10 cellular contexts compared by ENCODE assay signal in the genomic region with DNA sequence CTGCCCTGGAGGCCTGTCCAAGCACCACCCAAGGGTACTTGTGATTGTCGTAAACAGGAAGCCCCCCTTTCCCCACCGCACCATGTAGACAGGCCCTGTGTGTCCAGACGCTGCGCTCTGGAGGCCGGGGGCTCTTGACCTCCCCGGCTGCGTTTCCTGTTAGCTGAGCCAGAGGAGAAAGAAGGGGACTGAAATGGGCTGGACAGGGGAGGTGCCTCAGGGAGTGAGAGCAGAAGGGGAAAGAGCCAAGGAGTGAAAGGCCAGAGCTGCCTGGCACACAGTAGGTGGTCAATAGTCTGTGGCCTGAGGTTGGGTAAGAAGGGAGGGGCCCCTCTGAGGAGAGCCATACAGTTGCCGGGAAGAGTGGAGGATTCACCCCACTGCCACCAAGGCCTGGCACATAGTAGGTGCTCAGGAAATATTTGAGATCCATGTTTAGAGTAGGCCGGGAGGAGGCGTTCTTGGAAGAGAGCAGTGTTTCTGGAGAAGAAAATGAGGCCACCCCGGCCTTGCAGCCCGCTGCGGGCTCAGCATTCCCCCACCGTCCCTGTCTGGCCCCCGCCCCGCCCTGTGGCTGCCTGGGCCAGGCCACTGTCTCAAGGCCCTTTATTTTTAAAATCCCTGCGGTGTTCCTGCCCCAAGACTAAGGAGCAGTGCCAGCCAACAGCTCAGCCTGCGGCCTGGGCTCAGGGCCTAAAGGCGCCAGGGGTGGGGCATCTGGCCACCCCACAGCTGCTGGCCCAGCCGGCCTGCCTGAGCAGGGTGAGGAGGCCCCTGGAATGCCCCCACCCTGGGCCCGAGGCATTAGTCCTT. TPM values are rescaled to one million over a fixed set of nuclear protein-coding genes. Genes with fewer than 3 reads are reported as not detected.
DNase-seq lines count a peak whose midpoint lies in the region; ATAC-seq and TF ChIP-seq lines count a peak whose summit lies in the region.
"Had no signal": no experiment of that assay in that cellular context is flagged by ENCODE, and none has a peak within 500 bp of the region (broad histone marks: within the 10 kb centered on the region; RNA-seq: fewer than 3 reads in every experiment).

No MANE protein-coding gene starts in this region.

- no peaks in the 10 kb centered on the region for H3K36me3 Mint-ChIP-seq in neural crest cell (ENCODE audit: low read depth)

- peak; percentile 17; the same call in 1 of the 2 replicates for TF ChIP-seq CTCF in AG04450 (IDR thresholded peaks at IDR 0.05; ENCODE audit: low read depth, low read length)
- no peak for TF ChIP-seq CTCF in RWPE2 (IDR thresholded peaks at IDR 0.05; ENCODE audit: poor library complexity, severe bottlenecking)
- peak; percentile 13 for TF ChIP-seq CTCF in foreskin keratinocyte (conservative IDR thresholded peaks at IDR 0.05)
- no peak for TF ChIP-seq CTCF in neural crest cell (conservative IDR thresholded peaks at IDR 0.05)

- DNase-seq in AG04450 (ENCODE audit: low read depth, low spot score) (no peak), RWPE2 (ENCODE audit: low spot score) (no peak), foreskin keratinocyte (no peak), neural crest cell (ENCODE audit: low read depth, low spot score) (no peak), SIG-M5 (lab: John Stamatoyannopoulos, UW) (no peak), NCI-H146 treated with DMSO at 0.1 percent for 48 hours (lab: John Stamatoyannopoulos, UW; ENCODE audit: unreplicated experiment) (no peak), NK-92 (lab: John Stamatoyannopoulos, UW; ENCODE audit: unreplicated experiment) (no peak)
- DNase-seq: activated B cell treated with CpG ODN at 0.5 μM for 24 hours had no signal

- H3K4me1 ChIP-seq in RWPE2 (ENCODE audit: insufficient read depth, poor library complexity, severe bottlenecking) (peaks cover 34% of the 10 kb centered on the region), foreskin keratinocyte (peaks cover 24% of the 10 kb centered on the region)

- H3K4me3 Mint-ChIP-seq in neural crest cell, result peak overlapping the region; percentile 68
- H3K4me3 Mint-ChIP-seq: activated B cell treated with CpG ODN at 0.5 μM for 24 hours had no signal

- H3K27me3 ChIP-seq in AG04450 (ENCODE audit: control insufficient read depth, insufficient read depth, low read length), result no peaks in the 10 kb centered on the region
- H3K27me3 ChIP-seq in RWPE2 (ENCODE audit: insufficient read depth, poor library complexity, severe bottlenecking), result no peaks in the 10 kb centered on the region
- no peaks in the 10 kb centered on the region for H3K27me3 ChIP-seq in foreskin keratinocyte

- ATAC-seq in RWPE2 (ENCODE audit: low read depth), result no peak; the same call in 2 of the 3 replicates
- ATAC-seq in foreskin keratinocyte, result no peak
- no peak for ATAC-seq in HG03280 (IDR thresholded peaks at IDR 0.05; ENCODE audit: unreplicated experiment)

- H3K4me1 Mint-ChIP-seq in neural crest cell, result peaks cover 44% of the 10 kb centered on the region

- H3K27ac ChIP-seq in AG04450 (ENCODE audit: low read depth, low read length) (peak overlapping the region; percentile 91), RWPE2 (ENCODE audit: poor library complexity, severe bottlenecking) (peak overlapping the region; percentile 63), foreskin keratinocyte (peak overlapping the region; percentile 100)

- H3K9me3 ChIP-seq in AG04450 (ENCODE audit: control insufficient read depth, insufficient read depth, low read length) (no peaks in the 10 kb centered on the region; the same call in 1 of the 2 replicates), RWPE2 (ENCODE audit: severe bottlenecking) (no peaks in the 10 kb centered on the region)

- POLR2A ChIA-PET in AG04450 (lab: Yijun Ruan, JAX), result interaction anchor here (0.5 to 2.7 kb wide), 14 partner anchors 13 to 205 kb away, joined by 3 to 17 read pairs (median 4); a partner anchor contains a TSS

- no peaks in the 10 kb centered on the region for H3K9me3 Mint-ChIP-seq in neural crest cell
- H3K9me3 Mint-ChIP-seq: activated B cell treated with CpG ODN at 0.5 μM for 24 hours had no signal

- H3K4me3 ChIP-seq in AG04450 (ENCODE audit: low read depth, low read length), result no peak overlapping the region
- H3K4me3 ChIP-seq in RWPE2 (ENCODE audit: severe bottlenecking), result no peak overlapping the region

- CTCF ChIA-PET in AG04450 (lab: Charles Lee), result interaction anchor here (1.2 to 16.5 kb wide), 5 partner anchors 19 to 73 kb away, joined by 3 to 375 read pairs (median 60); a partner anchor contains a TSS

- H3K27ac Mint-ChIP-seq in neural crest cell (ENCODE audit: unreplicated experiment), result peak overlapping the region; percentile 89
- H3K27ac Mint-ChIP-seq: activated B cell treated with CpG ODN at 0.5 μM for 24 hours had no signal

- no peaks in the 10 kb centered on the region for H3K36me3 ChIP-seq in RWPE2 (ENCODE audit: low read depth)

- H3K27me3 Mint-ChIP-seq in neural crest cell (ENCODE audit: low read depth), result no peaks in the 10 kb centered on the region

RNA-seq across cellular contexts. Expression of a gene that starts 13.6 kb away (rescaled TPM):
- 13.0 and 18.4 TPM in 2 replicates for polyA plus RNA-seq in AG04450 (2011; rRNA removed)
- 11.3 and 11.8 TPM in 2 replicates for polyA minus RNA-seq in AG04450 (2011; rRNA and poly(A)+ RNA removed)
- total RNA-seq in foreskin keratinocyte, result 48.7 and 56.7 TPM in 2 replicates
- polyA plus RNA-seq in foreskin keratinocyte, result 72.7 and 84.9 TPM in 2 replicates
- total RNA-seq in neural crest cell, result 22.6 and 26.1 TPM in 2 replicates
- total RNA-seq: activated B cell treated with CpG ODN at 0.5 μM for 24 hours had no signal

RNA-seq across cellular contexts. Expression of a gene that starts 27.4 kb away (rescaled TPM):
- polyA plus RNA-seq in AG04450 (2011; rRNA removed) (5.8 and 9.6 TPM in 2 replicates), foreskin keratinocyte (112 and 115 TPM in 2 replicates)
- 8.6 and 10.7 TPM in 2 replicates for polyA minus RNA-seq in AG04450 (2011; rRNA and poly(A)+ RNA removed)
- total RNA-seq in foreskin keratinocyte (116 and 130 TPM in 2 replicates), neural crest cell (7.0 and 7.3 TPM in 2 replicates)
- total RNA-seq: activated B cell treated with CpG ODN at 0.5 μM for 24 hours had no signal

RNA-seq across cellular contexts. Expression of a gene that starts 33.2 kb away (rescaled TPM):
- polyA plus RNA-seq in AG04450 (2011; rRNA removed) (not detected in 2 replicates), foreskin keratinocyte (not detected in 2 replicates)
- polyA minus RNA-seq in AG04450 (2011; rRNA and poly(A)+ RNA removed), result not detected in 2 replicates
- total RNA-seq in foreskin keratinocyte (not detected in 2 replicates), neural crest cell (not detected in 2 replicates)
- total RNA-seq: activated B cell treated with CpG ODN at 0.5 μM for 24 hours had no signal
- polyA plus RNA-seq: neural cell had no signal

Comparison
In these comparisons a context has a peak if more than half of its experiments do, and no peak if none do; other contexts are left out.
1. CTCF ChIP-seq: peak in AG04450 (single experiment) and foreskin keratinocyte (single experiment); none in RWPE2 (single experiment) and neural crest cell (single experiment).
2. RNA of a gene that starts 27.4 kb away (total RNA-seq): 116 to 130 TPM in foreskin keratinocyte; 7.0 to 7.3 TPM in neural crest cell; every median in the first group is over 10 times any median in the second.
3. Peak in every context shown above with its lines, with median percentiles within 50 percentile points of each other: H3K27ac ChIP-seq.